8 cellular contexts compared by ENCODE assay signal in genomic region chr3:150407051-150407817, GRCh38. TPM values are rescaled to one million over a fixed set of nuclear protein-coding genes. Genes with fewer than 3 reads are reported as not detected.
A peak's percentile ranks its signal among the peaks of the same experiment; 100 is the strongest.
DNase-seq lines count a peak whose midpoint lies in the region; ATAC-seq and TF ChIP-seq lines count a peak whose summit lies in the region.

No MANE protein-coding gene starts in this region.

- peak overlapping the region; percentile 99 for H3K27ac ChIP-seq in WERI-Rb-1

- H3K9me3 ChIP-seq in WERI-Rb-1 (ENCODE audit: severe bottlenecking) = no peaks in the 10 kb centered on the region

- peak; percentile 48 for DNase-seq in A172 (ENCODE audit: low spot score)
- DNase-seq in GM12865 (ENCODE audit: low read depth) = no peak
- no peak for DNase-seq in WERI-Rb-1
- DNase-seq in fibroblast of the aortic adventitia (ENCODE audit: low read depth) = peak; percentile 90
- DNase-seq in skeletal muscle cell (ENCODE audit: low read depth) = no peak
- DNase-seq in GF-D8 (lab: John Stamatoyannopoulos, UW) = no peak
- no peak for DNase-seq in NCI-H2107 treated with DMSO at 0.1 percent for 48 hours (lab: John Stamatoyannopoulos, UW; ENCODE audit: unreplicated experiment)

- TF ChIP-seq CTCF in GM12865 (IDR thresholded peaks at IDR 0.05; ENCODE audit: insufficient read depth, low read depth, low read length, missing control alignments) (no peak), WERI-Rb-1 (IDR thresholded peaks at IDR 0.05; ENCODE audit: low read depth, low read length) (no peak), fibroblast of the aortic adventitia (IDR thresholded peaks at IDR 0.05; ENCODE audit: insufficient read depth, low read length) (no peak)

- H3K27me3 ChIP-seq in WERI-Rb-1 (ENCODE audit: insufficient read depth, low read depth, severe bottlenecking) = no peaks in the 10 kb centered on the region

- H3K4me3 ChIP-seq in GM12865 (ENCODE audit: low read depth, low read length) = peak overlapping the region; percentile 76
- peak overlapping the region; percentile 77 for H3K4me3 ChIP-seq in WERI-Rb-1 (ENCODE audit: low read depth, low read length)
- peak overlapping the region; percentile 68 for H3K4me3 ChIP-seq in fibroblast of the aortic adventitia (ENCODE audit: low read depth, low read length)
- peak overlapping the region; percentile 98 for H3K4me3 ChIP-seq in skeletal muscle cell (ENCODE audit: low read depth, low read length)

- peaks cover 13% of the 10 kb centered on the region for H3K36me3 ChIP-seq in WERI-Rb-1

- ATAC-seq in GM19467 (IDR thresholded peaks at IDR 0.05; ENCODE audit: unreplicated experiment) = no peak

RNA-seq across cellular contexts. Expression of gene TSC22D2, which starts 0.9 kb away (rescaled TPM):
- 8.8 and 12.9 TPM in 2 replicates for total RNA-seq in A172 (2014; rRNA removed; shearing (Covaris generic))
- 10.3 and 15.4 TPM in 2 replicates for total RNA-seq in fibroblast of the aortic adventitia (ENCODE audit: low replicate concordance)

Comparison
In these comparisons a context has a peak if more than half of its experiments do, and no peak if none do; other contexts are left out.
1. DNase-seq: peak in A172 (single experiment) and fibroblast of the aortic adventitia (single experiment); none in GM12865 (single experiment), WERI-Rb-1 (single experiment), skeletal muscle cell (single experiment), GF-D8 (single experiment) and NCI-H2107 treated with DMSO at 0.1 percent for 48 hours (single experiment).
2. Peak in every context shown above with its lines, with median percentiles within 50 percentile points of each other: H3K4me3 ChIP-seq.